Comparison of ENCODE assay signal across 19 cellular contexts in the genomic region with DNA sequence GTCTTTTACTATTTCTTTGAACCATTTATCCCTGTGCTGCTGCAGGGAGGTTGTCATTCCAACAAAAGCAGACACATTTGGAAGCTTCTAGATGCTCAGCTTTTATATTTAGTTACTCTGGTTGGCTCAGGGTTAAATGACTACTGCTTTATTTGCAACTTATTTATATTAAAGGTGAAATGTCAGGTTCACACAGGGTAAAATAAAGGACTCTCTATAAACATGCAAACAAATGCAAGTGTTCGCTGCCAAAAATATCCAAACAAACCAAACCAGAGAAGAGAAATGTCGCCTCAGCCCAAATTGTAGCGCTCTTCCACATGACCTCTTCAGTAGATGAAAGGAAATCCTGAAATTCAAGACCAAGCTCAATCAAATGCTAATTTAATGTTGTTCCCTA. TPM values are rescaled to one million over a fixed set of nuclear protein-coding genes. Genes with fewer than 3 reads are reported as not detected.
DNase-seq lines count a peak whose midpoint lies in the region; ATAC-seq, FAIRE-seq and TF ChIP-seq lines count a peak whose summit lies in the region.
"Had no signal": no experiment of that assay in that cellular context is flagged by ENCODE, and none has a peak within 500 bp of the region (broad histone marks: within the 10 kb centered on the region; RNA-seq: fewer than 3 reads in every experiment).

No MANE protein-coding gene starts in this region.

- DNase-seq in NCI-H2196 (lab: John Stamatoyannopoulos, UW; ENCODE audit: unreplicated experiment) (peak; percentile 53), NCI-H2196 treated with DMSO at 0.1 percent for 48 hours (lab: John Stamatoyannopoulos, UW; ENCODE audit: unreplicated experiment) (no peak), GM23338 (ENCODE audit: low spot score) (no peak), SK-N-DZ (ENCODE audit: low spot score) (no peak), NCI-H2171 (lab: John Stamatoyannopoulos, UW) (no peak)
- no peak for DNase-seq in activated T-cell treated with anti-CD3 and anti-CD28 coated beads, Interleukin-2, amount 50 U/mL, for 1 hour
- DNase-seq: ACHN; BE2C; C1 segment of cervical spinal cord; CD4-positive, alpha-beta T cell; HFFc6 had no signal

- FAIRE-seq in endometrium (lab: Jason Lieb, UNC) = peak; percentile 39
- FAIRE-seq: A204.1, D721Med, G401.6, GM12891, GM19239 had no signal

- no peaks in the 10 kb centered on the region for H3F3A ChIP-seq in GM23338 (replicated peaks; ENCODE audit: low read depth)

- H4K20me1 ChIP-seq in GM23338 (replicated peaks; ENCODE audit: insufficient read depth) = no peaks in the 10 kb centered on the region

- no peak overlapping the region; the same call in 2 of the 3 replicates for H3K4me3 Mint-ChIP-seq in GM23338
- H3K4me3 Mint-ChIP-seq: CD4-positive, alpha-beta T cell; HFFc6 had no signal

- no peak overlapping the region for H3K27ac Mint-ChIP-seq in GM23338
- H3K27ac Mint-ChIP-seq: CD4-positive, alpha-beta T cell; HFFc6 had no signal

- H3K27me3 Mint-ChIP-seq in GM23338 (ENCODE audit: insufficient read depth, low read depth, poor library complexity) = peaks cover 3% of the 10 kb centered on the region

- H3K36me3 Mint-ChIP-seq in GM23338 (ENCODE audit: low read depth) = no peaks in the 10 kb centered on the region

- H3K4me1 ChIP-seq in GM23338 (ENCODE audit: insufficient read depth) = peaks cover 16% of the 10 kb centered on the region
- H3K4me1 ChIP-seq: HAP-1 had no signal

- no peak for TF ChIP-seq CTCF in 22Rv1 (IDR thresholded peaks at IDR 0.05)
- TF ChIP-seq CTCF in GM23338 (conservative IDR thresholded peaks at IDR 0.05; ENCODE audit: low read depth in 2 of 2) = no peak

- H3K36me3 ChIP-seq in GM23338 (ENCODE audit: insufficient read depth) = no peaks in the 10 kb centered on the region
- H3K36me3 ChIP-seq: BE2C, HAP-1 had no signal

- peak overlapping the region; percentile 89 for H3K27ac ChIP-seq in 22Rv1
- no peak overlapping the region for H3K27ac ChIP-seq in GM23338 (ENCODE audit: low read depth)

- H3K9me2 ChIP-seq in GM23338 (ENCODE audit: insufficient read depth) = peaks cover 8% of the 10 kb centered on the region; the same call in 1 of the 2 replicates

- H3K27me3 ChIP-seq in GM23338 (ENCODE audit: insufficient read depth) = no peaks in the 10 kb centered on the region
- H3K27me3 ChIP-seq: BE2C had no signal

- no peaks in the 10 kb centered on the region for H3K79me2 ChIP-seq in GM23338 (replicated peaks; ENCODE audit: insufficient read depth)

- H3K4me1 Mint-ChIP-seq in GM23338 = peaks cover 17% of the 10 kb centered on the region; the same call in 2 of the 3 replicates

- peak overlapping the region; percentile 43; the same call in 1 of the 2 replicates for H3K4me2 ChIP-seq in GM23338

- H3K4me3 ChIP-seq in GM23338 = no peak overlapping the region
- H3K4me3 ChIP-seq: HAP-1 had no signal

- H3K9me3 Mint-ChIP-seq in GM23338 = peaks cover 4% of the 10 kb centered on the region; the same call in 1 of the 3 replicates

- ATAC-seq in GM23338 = no peak

- 0 out of 2 replicates have a peak overlapping the region, but pooled peaks have one; percentile 32 for H2AFZ ChIP-seq in GM23338

TF ChIP-seq in GM23338, 12 proteins besides CTCF, POLR2A, EP300 and RAD21 (continues in another document):
- TF ChIP-seq EZH2 (IDR thresholded peaks at IDR 0.05; ENCODE audit: low read depth, unreplicated experiment) (no peak), STAT1 (IDR thresholded peaks at IDR 0.05; ENCODE audit: unreplicated experiment) (no peak), JUNB (IDR thresholded peaks at IDR 0.05; ENCODE audit: unreplicated experiment) (no peak), POLR2AphosphoS5 (IDR thresholded peaks at IDR 0.05; ENCODE audit: low read depth) (no peak), NANOG (IDR thresholded peaks at IDR 0.05; ENCODE audit: borderline replicate concordance) (no peak), CREB1 (CRISPR knock-in tag; IDR thresholded peaks at IDR 0.05; ENCODE audit: low read depth) (no peak), EZH2phosphoT487 (IDR thresholded peaks at IDR 0.05; ENCODE audit: unreplicated experiment) (no peak), ZNF114 (CRISPR knock-in tag; IDR thresholded peaks at IDR 0.05) (no peak), ZNF331 (CRISPR knock-in tag; IDR thresholded peaks at IDR 0.05; ENCODE audit: low read depth) (no peak)
- TF ChIP-seq, protein P1, sequence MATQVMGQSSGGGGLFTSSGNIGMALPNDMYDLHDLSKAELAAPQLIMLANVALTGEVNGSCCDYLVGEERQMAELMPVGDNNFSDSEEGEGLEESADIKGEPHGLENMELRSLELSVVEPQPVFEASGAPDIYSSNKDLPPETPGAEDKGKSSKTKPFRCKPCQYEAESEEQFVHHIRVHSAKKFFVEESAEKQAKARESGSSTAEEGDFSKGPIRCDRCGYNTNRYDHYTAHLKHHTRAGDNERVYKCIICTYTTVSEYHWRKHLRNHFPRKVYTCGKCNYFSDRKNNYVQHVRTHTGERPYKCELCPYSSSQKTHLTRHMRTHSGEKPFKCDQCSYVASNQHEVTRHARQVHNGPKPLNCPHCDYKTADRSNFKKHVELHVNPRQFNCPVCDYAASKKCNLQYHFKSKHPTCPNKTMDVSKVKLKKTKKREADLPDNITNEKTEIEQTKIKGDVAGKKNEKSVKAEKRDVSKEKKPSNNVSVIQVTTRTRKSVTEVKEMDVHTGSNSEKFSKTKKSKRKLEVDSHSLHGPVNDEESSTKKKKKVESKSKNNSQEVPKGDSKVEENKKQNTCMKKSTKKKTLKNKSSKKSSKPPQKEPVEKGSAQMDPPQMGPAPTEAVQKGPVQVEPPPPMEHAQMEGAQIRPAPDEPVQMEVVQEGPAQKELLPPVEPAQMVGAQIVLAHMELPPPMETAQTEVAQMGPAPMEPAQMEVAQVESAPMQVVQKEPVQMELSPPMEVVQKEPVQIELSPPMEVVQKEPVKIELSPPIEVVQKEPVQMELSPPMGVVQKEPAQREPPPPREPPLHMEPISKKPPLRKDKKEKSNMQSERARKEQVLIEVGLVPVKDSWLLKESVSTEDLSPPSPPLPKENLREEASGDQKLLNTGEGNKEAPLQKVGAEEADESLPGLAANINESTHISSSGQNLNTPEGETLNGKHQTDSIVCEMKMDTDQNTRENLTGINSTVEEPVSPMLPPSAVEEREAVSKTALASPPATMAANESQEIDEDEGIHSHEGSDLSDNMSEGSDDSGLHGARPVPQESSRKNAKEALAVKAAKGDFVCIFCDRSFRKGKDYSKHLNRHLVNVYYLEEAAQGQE (IDR thresholded peaks at IDR 0.05; ENCODE audit: unreplicated experiment) = no peak
- TF ChIP-seq, protein P2, sequence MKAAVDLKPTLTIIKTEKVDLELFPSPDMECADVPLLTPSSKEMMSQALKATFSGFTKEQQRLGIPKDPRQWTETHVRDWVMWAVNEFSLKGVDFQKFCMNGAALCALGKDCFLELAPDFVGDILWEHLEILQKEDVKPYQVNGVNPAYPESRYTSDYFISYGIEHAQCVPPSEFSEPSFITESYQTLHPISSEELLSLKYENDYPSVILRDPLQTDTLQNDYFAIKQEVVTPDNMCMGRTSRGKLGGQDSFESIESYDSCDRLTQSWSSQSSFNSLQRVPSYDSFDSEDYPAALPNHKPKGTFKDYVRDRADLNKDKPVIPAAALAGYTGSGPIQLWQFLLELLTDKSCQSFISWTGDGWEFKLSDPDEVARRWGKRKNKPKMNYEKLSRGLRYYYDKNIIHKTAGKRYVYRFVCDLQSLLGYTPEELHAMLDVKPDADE (IDR thresholded peaks at IDR 0.05) = no peak

RNA-seq across cellular contexts. Expression of a gene that starts 57.0 kb away (rescaled TPM):
- total RNA-seq in GM23338 (2014; rRNA removed; shearing (Covaris generic)) = 20.5 and 25.2 TPM in 2 replicates
- polyA plus RNA-seq in GM23338 (2016; fragmentation: Nextera tagmentation; extraction: Ambion mirVana) = 10.6 and 11.0 TPM in 2 replicates
- 16.8 and 18.7 TPM in 2 replicates for polyA plus RNA-seq in SK-N-DZ (2014; cell fraction: cytosol; rRNA removed)
- 21.6 and 22.9 TPM in 2 replicates for polyA plus RNA-seq in SK-N-DZ (2014; cell fraction: nucleus; rRNA removed)
